Comparison of ENCODE assay signal across 15 cellular contexts in the genomic region with DNA sequence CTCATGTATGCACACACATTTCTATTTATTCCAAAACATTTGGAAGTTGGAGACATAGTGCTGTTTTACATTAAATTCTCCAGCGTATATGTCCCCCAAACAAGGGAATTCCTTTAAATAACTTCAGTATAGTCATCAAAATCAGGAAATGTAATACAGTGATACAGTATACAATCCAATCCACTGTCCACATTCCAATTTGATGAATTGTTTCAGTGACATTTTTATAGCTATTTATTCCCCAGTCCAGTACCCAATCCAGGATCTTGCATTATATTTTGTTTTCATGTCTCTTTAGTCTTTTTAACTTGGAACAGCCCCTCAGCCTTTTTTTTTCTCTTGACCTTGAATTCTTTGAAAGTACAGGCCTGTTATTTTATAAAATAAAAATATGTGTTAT.
DNase-seq lines count a peak whose midpoint lies in the region; ATAC-seq and TF ChIP-seq lines count a peak whose summit lies in the region.
"Had no signal": no experiment of that assay in that cellular context is flagged by ENCODE, and none has a peak within 500 bp of the region (broad histone marks: within the 10 kb centered on the region; RNA-seq: fewer than 3 reads in every experiment).

No MANE protein-coding gene starts in this region.

- no peak overlapping the region for H3K4me3 Mint-ChIP-seq in Calu3 (ENCODE audit: low read depth, unreplicated experiment)

- H3K4me1 Mint-ChIP-seq in Calu3 (ENCODE audit: low read depth, unreplicated experiment) = no peaks in the 10 kb centered on the region

- peak; percentile 57 for DNase-seq in EL
- peak; percentile 21 for DNase-seq in LHCN-M2 (ENCODE audit: low read depth)
- peak; percentile 14 for DNase-seq in dermis blood vessel endothelial cell
- DNase-seq in left kidney (ENCODE audit: low read depth, low spot score) = peak; percentile 7
- DNase-seq in Calu3 = no peak
- DNase-seq in NCI-H446 (lab: John Stamatoyannopoulos, UW) = no peak
- DNase-seq: COR-L47, NCI-H2029, NCI-H2171 treated with DMSO at 0.1 percent for 48 hours, NCI-H510A treated with DMSO at 0.1 percent for 48 hours, SHP77 had no signal

- CTCF ChIA-PET in Calu3 (lab: Charles Lee) = no interaction called here

- H3K27me3 Mint-ChIP-seq in Calu3 (ENCODE audit: unreplicated experiment) = no peaks in the 10 kb centered on the region

- H3K36me3 Mint-ChIP-seq in Calu3 (ENCODE audit: insufficient read depth, unreplicated experiment) = no peaks in the 10 kb centered on the region

- TF ChIP-seq CTCF in Calu3 (IDR thresholded peaks at IDR 0.05; ENCODE audit: unreplicated experiment) = no peak

- no TSS peak for BruUV-seq in Calu3 (replicated peaks; lab: Mats Ljungman, UMichigan)

- no peak for ATAC-seq in HG03108 (IDR thresholded peaks at IDR 0.05; ENCODE audit: unreplicated experiment)
- no peak for ATAC-seq in HG02678 (IDR thresholded peaks at IDR 0.05; ENCODE audit: unreplicated experiment)
- ATAC-seq: A549, HCT116 had no signal

- H3K9me3 Mint-ChIP-seq in Calu3 (ENCODE audit: low read depth, unreplicated experiment) = no peaks in the 10 kb centered on the region

- H3K27ac Mint-ChIP-seq in Calu3 (ENCODE audit: unreplicated experiment) = no peak overlapping the region

- intact Hi-C loops in Calu3 (cut with micrococcal nuclease; ENCODE audit: unreplicated experiment) = no loop called here

Comparison
In these comparisons a context has a peak if more than half of its experiments do, and no peak if none do; other contexts are left out.
1. DNase-seq: peak in EL (single experiment), LHCN-M2 (single experiment), dermis blood vessel endothelial cell (single experiment) and left kidney (single experiment); none in Calu3 (single experiment) and NCI-H446 (0 of 2).